In genomic region chr5:150780816-150781221, GRCh38 we compare ENCODE assay signal across 9 cellular contexts. TPM values are rescaled to one million over a fixed set of nuclear protein-coding genes. Genes with fewer than 3 reads are reported as not detected.
DNase-seq lines count a peak whose midpoint lies in the region; ATAC-seq and TF ChIP-seq lines count a peak whose summit lies in the region.
"Had no signal": no experiment of that assay in that cellular context is flagged by ENCODE, and none has a peak within 500 bp of the region (broad histone marks: within the 10 kb centered on the region; RNA-seq: fewer than 3 reads in every experiment).

No MANE protein-coding gene starts in this region.

- ATAC-seq in RWPE2 (ENCODE audit: low read depth) (no peak), HG03442 (IDR thresholded peaks at IDR 0.05; ENCODE audit: unreplicated experiment) (no peak)

- H3K27ac ChIP-seq in GM23248 (peak overlapping the region; percentile 96), RWPE2 (ENCODE audit: poor library complexity, severe bottlenecking) (peak overlapping the region; percentile 66), smooth muscle cell (ENCODE audit: low read depth) (peak overlapping the region; percentile 98), PC-9 (no peak overlapping the region)

- CTCF ChIA-PET in PC-9 (lab: Charles Lee) = no interaction called here

- H3K4me3 ChIP-seq in GM23248 (peak overlapping the region; percentile 88), RWPE2 (ENCODE audit: severe bottlenecking) (no peak overlapping the region), smooth muscle cell (peak overlapping the region; percentile 92), PC-9 (no peak overlapping the region)

- in situ Hi-C loops in GM23248 (cut with MboI) = no loop called here

- DNase-seq in GM23248 = peak; percentile 95
- no peak for DNase-seq in RWPE2 (ENCODE audit: low spot score)
- peak; percentile 67 for DNase-seq in fibroblast of gingiva (ENCODE audit: low read depth)
- DNase-seq in smooth muscle cell (lab: John Stamatoyannopoulos, UW; ENCODE audit: unreplicated experiment) = no peak
- DNase-seq in NCI-H1436 (lab: John Stamatoyannopoulos, UW) = no peak
- no peak for DNase-seq in medulla oblongata (ENCODE audit: extremely low spot score)
- no peak for DNase-seq in PC-9
- DNase-seq: amniotic stem cell had no signal

- H3K9ac ChIP-seq in GM23248 (peak overlapping the region; percentile 85), smooth muscle cell (ENCODE audit: low read depth) (peak overlapping the region; percentile 94)

- H3K9me2 ChIP-seq in GM23248 (ENCODE audit: insufficient read depth) (no peaks in the 10 kb centered on the region), PC-9 (ENCODE audit: insufficient read depth) (no peaks in the 10 kb centered on the region)

- no peaks in the 10 kb centered on the region for H3K36me3 ChIP-seq in GM23248 (ENCODE audit: low read depth)
- H3K36me3 ChIP-seq in RWPE2 (ENCODE audit: low read depth) = peaks cover 6% of the 10 kb centered on the region; the same call in 1 of the 2 replicates
- H3K36me3 ChIP-seq in smooth muscle cell (ENCODE audit: low read depth) = no peaks in the 10 kb centered on the region
- H3K36me3 ChIP-seq in PC-9 (ENCODE audit: low read depth) = no peaks in the 10 kb centered on the region

- TF ChIP-seq CTCF in RWPE2 (IDR thresholded peaks at IDR 0.05; ENCODE audit: poor library complexity, severe bottlenecking) = no peak
- TF ChIP-seq CTCF in smooth muscle cell (IDR thresholded peaks at IDR 0.05; ENCODE audit: borderline replicate concordance, insufficient read depth, poor library complexity, severe bottlenecking) = no peak
- TF ChIP-seq CTCF in PC-9 (conservative IDR thresholded peaks at IDR 0.05) = no peak

- no peaks in the 10 kb centered on the region for H3K27me3 ChIP-seq in GM23248 (replicated peaks; ENCODE audit: insufficient read depth)
- H3K27me3 ChIP-seq in RWPE2 (ENCODE audit: insufficient read depth, poor library complexity, severe bottlenecking) = no peaks in the 10 kb centered on the region
- H3K27me3 ChIP-seq in smooth muscle cell (ENCODE audit: low read depth) = no peaks in the 10 kb centered on the region
- H3K27me3 ChIP-seq in PC-9 (ENCODE audit: insufficient read depth, low read depth) = no peaks in the 10 kb centered on the region

- H3K4me2 ChIP-seq in GM23248 (ENCODE audit: unreplicated experiment) (peak overlapping the region; percentile 87), smooth muscle cell (peak overlapping the region; percentile 96), PC-9 (no peak overlapping the region)

- POLR2A ChIA-PET in PC-9 (lab: Charles Lee; ENCODE audit: unreplicated experiment) = no interaction called here

- H3F3A ChIP-seq in GM23248 (ENCODE audit: insufficient read depth) = peaks cover 74% of the 10 kb centered on the region
- H3F3A ChIP-seq in smooth muscle cell (ENCODE audit: low read depth) = peaks cover 60% of the 10 kb centered on the region
- H3F3A ChIP-seq in PC-9 (ENCODE audit: insufficient read depth, low read depth) = peaks cover 16% of the 10 kb centered on the region

- peaks cover 71% of the 10 kb centered on the region for H3K79me2 ChIP-seq in GM23248 (ENCODE audit: insufficient read depth)
- peaks cover 86% of the 10 kb centered on the region for H3K79me2 ChIP-seq in smooth muscle cell (ENCODE audit: low read depth)
- H3K79me2 ChIP-seq in PC-9 (ENCODE audit: low read depth) = no peaks in the 10 kb centered on the region; the same call in 1 of the 2 replicates

- H4K20me1 ChIP-seq in GM23248 (ENCODE audit: insufficient read depth) (no peaks in the 10 kb centered on the region), smooth muscle cell (ENCODE audit: low read depth) (peaks cover 6% of the 10 kb centered on the region), PC-9 (ENCODE audit: insufficient read depth) (no peaks in the 10 kb centered on the region)

- intact Hi-C loops in PC-9 (cut with micrococcal nuclease; ENCODE audit: unreplicated experiment) = loop anchor here (5.0 kb wide), 1 partner anchor 219 kb away; no protein-coding TSS in a partner anchor

- 1 to 2% methylated on average over 5 of the region's 5 CpGs for WGBS in GM23248 (ENCODE audit: low coverage in 1 of 2, low lambda C conversion rate in 2 of 2, missing lambda C conversion rate in 2 of 2), 2 experiments
- WGBS in smooth muscle cell (ENCODE audit: low lambda C conversion rate) = 23% methylated on average over 5 of the region's 5 CpGs

- H3K9me3 ChIP-seq in GM23248 (ENCODE audit: low read depth) = no peaks in the 10 kb centered on the region
- peaks cover under 1% of the 10 kb centered on the region for H3K9me3 ChIP-seq in RWPE2 (ENCODE audit: severe bottlenecking)
- no peaks in the 10 kb centered on the region for H3K9me3 ChIP-seq in smooth muscle cell (replicated peaks; ENCODE audit: low read depth)
- no peaks in the 10 kb centered on the region for H3K9me3 ChIP-seq in PC-9 (ENCODE audit: insufficient read depth, low read depth)

- H3K4me1 ChIP-seq in GM23248 (ENCODE audit: insufficient read depth) (peaks cover 56% of the 10 kb centered on the region), RWPE2 (ENCODE audit: insufficient read depth, poor library complexity, severe bottlenecking) (peaks cover 57% of the 10 kb centered on the region), smooth muscle cell (ENCODE audit: low read depth) (peaks cover 40% of the 10 kb centered on the region), PC-9 (replicated peaks; ENCODE audit: insufficient read depth) (peaks cover 39% of the 10 kb centered on the region)

- no TSS peak for BruUV-seq in PC-9 (replicated peaks; lab: Mats Ljungman, UMichigan)

- H2AFZ ChIP-seq in GM23248 (no peak overlapping the region), smooth muscle cell (ENCODE audit: low read depth) (no peak overlapping the region), PC-9 (no peak overlapping the region)

RNA-seq across cellular contexts. Expression of gene SMIM3, which starts 2.3 kb away (rescaled TPM):
- 64.9 and 88.3 TPM in 2 replicates for total RNA-seq in GM23248 (2014; rRNA removed; shearing (Covaris generic))
- polyA plus RNA-seq in GM23248 (2016; fragmentation: Nextera tagmentation; extraction: Ambion mirVana) (72.2 and 73.8 TPM in 2 replicates), smooth muscle cell (218 and 261 TPM in 2 replicates)
- total RNA-seq in smooth muscle cell (178 and 190 TPM in 2 replicates), PC-9 (2021) (11.5 and 12.1 TPM in 2 replicates)

RNA-seq across cellular contexts. Expression of gene DCTN4, which starts 22.0 kb away (rescaled TPM):
- 46.9 and 47.1 TPM in 2 replicates for total RNA-seq in GM23248 (2014; rRNA removed; shearing (Covaris generic))
- polyA plus RNA-seq in GM23248 (2016; fragmentation: Nextera tagmentation; extraction: Ambion mirVana) (30.1 and 34.5 TPM in 2 replicates), smooth muscle cell (35.2 and 38.7 TPM in 2 replicates)
- total RNA-seq in smooth muscle cell (77.7 and 87.6 TPM in 2 replicates), PC-9 (2021) (49.1 and 54.1 TPM in 2 replicates)

Comparison
In these comparisons a context has a peak if more than half of its experiments do, and no peak if none do; other contexts are left out.
1. DNase-seq: peak in GM23248 (single experiment) and fibroblast of gingiva (single experiment); none in RWPE2 (single experiment), smooth muscle cell (single experiment), NCI-H1436 (single experiment), medulla oblongata (single experiment) and PC-9 (0 of 2).
2. H3K4me3 ChIP-seq: peak in GM23248 (single experiment) and smooth muscle cell (single experiment); none in RWPE2 (single experiment) and PC-9 (single experiment).